In the genomic region with DNA sequence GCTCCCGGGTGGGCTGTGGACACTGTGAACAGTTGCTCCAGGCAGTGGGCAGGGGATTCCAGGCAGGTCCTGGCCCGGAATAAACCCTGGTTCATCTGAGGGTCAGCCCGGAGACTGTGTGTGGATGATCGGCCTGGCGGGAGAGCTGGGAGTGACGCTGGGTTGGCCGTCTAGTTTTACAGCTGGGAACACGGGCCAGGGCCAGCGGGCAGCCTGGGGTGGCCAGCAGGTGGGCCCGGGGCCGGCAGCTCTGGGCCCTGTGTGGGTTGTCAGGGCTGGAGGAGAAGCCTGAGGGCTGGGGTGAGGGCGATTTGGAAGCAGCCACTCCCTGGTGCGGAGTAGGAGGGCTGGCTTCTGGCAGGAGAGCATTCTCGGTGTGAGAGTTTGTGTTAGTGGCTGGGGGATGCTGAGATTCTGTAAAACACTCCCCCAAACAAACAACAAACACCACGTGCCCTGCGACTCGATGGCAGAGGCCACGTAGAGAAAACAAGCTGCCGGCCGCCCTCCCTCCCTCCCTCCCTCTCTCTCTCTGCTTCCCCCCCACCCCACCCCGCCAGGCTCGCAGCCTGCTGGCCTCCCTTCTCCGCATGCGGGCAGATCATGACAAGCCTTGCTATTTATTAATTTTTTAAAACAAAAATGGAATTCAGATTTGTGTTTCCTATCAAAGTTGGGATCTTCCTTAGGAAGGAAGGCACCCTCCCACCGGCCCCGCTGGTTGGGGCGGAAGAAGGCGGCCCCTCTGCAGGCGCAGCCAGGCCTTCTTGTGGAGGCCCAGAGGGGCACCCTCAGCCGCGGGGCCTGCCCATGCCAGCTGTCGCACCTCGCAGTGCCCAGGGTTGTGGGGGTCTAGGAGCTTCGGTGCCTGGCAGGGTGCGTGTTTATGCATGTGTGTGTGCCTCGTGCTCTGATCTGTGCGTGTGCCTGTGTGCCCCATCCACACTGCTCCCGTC, we compare ENCODE assay signal across 1 cellular context.
TF ChIP-seq lines count a peak whose summit lies in the region.

No MANE protein-coding gene starts in this region.

TF ChIP-seq in endothelial cell of umbilical vein, 7 proteins besides CTCF, POLR2A, EP300 and RAD21:
- TF ChIP-seq POLR2AphosphoS5 (IDR thresholded peaks at IDR 0.05; ENCODE audit: insufficient read depth, low read depth, low read length) (no peak), GATA2 (IDR thresholded peaks at IDR 0.05; ENCODE audit: insufficient read depth, insufficient read length, low read depth, low read length) (no peak)
- TF ChIP-seq, protein P1, sequence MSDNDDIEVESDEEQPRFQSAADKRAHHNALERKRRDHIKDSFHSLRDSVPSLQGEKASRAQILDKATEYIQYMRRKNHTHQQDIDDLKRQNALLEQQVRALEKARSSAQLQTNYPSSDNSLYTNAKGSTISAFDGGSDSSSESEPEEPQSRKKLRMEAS (IDR thresholded peaks at IDR 0.05; ENCODE audit: insufficient read depth, insufficient read length), result peak; percentile 18
TF ChIP-seq in endothelial cell of umbilical vein: peak in this region for 1.
